Comparison of ENCODE assay signal across 1 cellular context in genomic region chr22:50530280-50530856, GRCh38.
TF ChIP-seq lines count a peak whose summit lies in the region.

No MANE protein-coding gene starts in this region.

TF ChIP-seq in HepG2, 621 proteins besides CTCF, POLR2A, EP300 and RAD21 (continued from another document and continues in another):
- no peak for TF ChIP-seq ZBTB44 (CRISPR knock-in tag; IDR thresholded peaks at IDR 0.05)
- peak; percentile 55 for TF ChIP-seq CENPT (CRISPR knock-in tag; IDR thresholded peaks at IDR 0.05; ENCODE audit: low read depth)
- TF ChIP-seq TGIF2 (CRISPR knock-in tag; IDR thresholded peaks at IDR 0.05) = peak; percentile 40; the same call in 1 of the 2 replicates
- peak; percentile 88 for TF ChIP-seq MYPOP (CRISPR knock-in tag; IDR thresholded peaks at IDR 0.05)
- no peak; the same call in 1 of the 2 replicates for TF ChIP-seq CBFB (CRISPR knock-in tag; IDR thresholded peaks at IDR 0.05)
- TF ChIP-seq TEAD3 (CRISPR knock-in tag; optimal IDR thresholded peaks at IDR 0.05; ENCODE audit: borderline replicate concordance) = peak; percentile 7
- no peak for TF ChIP-seq SMC3 (IDR thresholded peaks at IDR 0.05; ENCODE audit: low read length)
- TF ChIP-seq GMEB2 (CRISPR knock-in tag; IDR thresholded peaks at IDR 0.05; ENCODE audit: low read depth) = 0 out of 2 replicates have a peak, but pooled peaks have one; percentile 15
- TF ChIP-seq EEA1 (CRISPR knock-in tag; IDR thresholded peaks at IDR 0.05; ENCODE audit: borderline replicate concordance) = no peak; the same call in 1 of the 2 replicates
- TF ChIP-seq NKX3-1 (CRISPR knock-in tag; IDR thresholded peaks at IDR 0.05) = 0 out of 2 replicates have a peak, but pooled peaks have one; percentile 78
- TF ChIP-seq SRY (CRISPR knock-in tag; IDR thresholded peaks at IDR 0.05) = peak; percentile 84; the same call in 1 of the 2 replicates
- TF ChIP-seq MLX (CRISPR knock-in tag; IDR thresholded peaks at IDR 0.05) = 0 out of 2 replicates have a peak, but pooled peaks have one; percentile 34
- no peak for TF ChIP-seq REST (IDR thresholded peaks at IDR 0.05; ENCODE audit: borderline replicate concordance in 1 of 2, low read depth in 1 of 2, low read length in 2 of 2)
- no peak; the same call in 1 of the 2 replicates for TF ChIP-seq AFF4 (CRISPR knock-in tag; IDR thresholded peaks at IDR 0.05)
- TF ChIP-seq NFKBIZ (CRISPR knock-in tag; IDR thresholded peaks at IDR 0.05) = 0 out of 2 replicates have a peak, but pooled peaks have one; percentile 14
- TF ChIP-seq PITX1 (CRISPR knock-in tag; IDR thresholded peaks at IDR 0.05) = peak; percentile 35
- TF ChIP-seq ZNF350 (CRISPR knock-in tag; IDR thresholded peaks at IDR 0.05; ENCODE audit: borderline replicate concordance, low read depth) = peak; percentile 72; the same call in 1 of the 2 replicates
- 0 out of 2 replicates have a peak, but pooled peaks have one; percentile 2 for TF ChIP-seq ZBTB46 (CRISPR knock-in tag; IDR thresholded peaks at IDR 0.05; ENCODE audit: borderline replicate concordance)
- TF ChIP-seq ZNF24 (IDR thresholded peaks at IDR 0.05) = no peak
- TF ChIP-seq STAT6 (CRISPR knock-in tag; IDR thresholded peaks at IDR 0.05; ENCODE audit: borderline replicate concordance) = no peak
- 0 out of 2 replicates have a peak, but pooled peaks have one; percentile 71 for TF ChIP-seq HOXA7 (CRISPR knock-in tag; IDR thresholded peaks at IDR 0.05)
- peak; percentile 64; the same call in 1 of the 2 replicates for TF ChIP-seq ONECUT2 (CRISPR knock-in tag; IDR thresholded peaks at IDR 0.05)
- no peak for TF ChIP-seq CERS6 (CRISPR knock-in tag; IDR thresholded peaks at IDR 0.05)
- TF ChIP-seq GATA4 (IDR thresholded peaks at IDR 0.05; ENCODE audit: borderline replicate concordance, low read depth) = no peak
- TF ChIP-seq ZNF136 (CRISPR knock-in tag; IDR thresholded peaks at IDR 0.05; ENCODE audit: low read depth) = no peak
- TF ChIP-seq HMG20B (CRISPR knock-in tag; conservative IDR thresholded peaks at IDR 0.05) = 0 out of 2 replicates have a peak, but pooled peaks have one; percentile 33
- no peak for TF ChIP-seq TBX3 (IDR thresholded peaks at IDR 0.05; ENCODE audit: borderline replicate concordance)
- peak; percentile 99 for TF ChIP-seq AKAP8 (CRISPR knock-in tag; IDR thresholded peaks at IDR 0.05)
- no peak for TF ChIP-seq HOMEZ (CRISPR knock-in tag; IDR thresholded peaks at IDR 0.05; ENCODE audit: low read depth)
- no peak for TF ChIP-seq PAWR (CRISPR knock-in tag; IDR thresholded peaks at IDR 0.05; ENCODE audit: borderline replicate concordance)
- TF ChIP-seq CENPX (CRISPR knock-in tag; IDR thresholded peaks at IDR 0.05) = no peak
- TF ChIP-seq BCL6 (CRISPR knock-in tag; IDR thresholded peaks at IDR 0.05) = peak; percentile 69; the same call in 1 of the 2 replicates
- TF ChIP-seq ZNF746 (CRISPR knock-in tag; IDR thresholded peaks at IDR 0.05) = peak; percentile 77
- TF ChIP-seq MZF1 (CRISPR knock-in tag; IDR thresholded peaks at IDR 0.05; ENCODE audit: borderline replicate concordance) = 0 out of 2 replicates have a peak, but pooled peaks have one; percentile 46
- TF ChIP-seq ZNF354B (CRISPR knock-in tag; IDR thresholded peaks at IDR 0.05) = no peak
- TF ChIP-seq U2AF1 (optimal IDR thresholded peaks at IDR 0.05; ENCODE audit: low read depth, low read length) = peak; percentile 6
- TF ChIP-seq SMARCE1 (IDR thresholded peaks at IDR 0.05; ENCODE audit: borderline replicate concordance) = no peak
- TF ChIP-seq ZNF691 (CRISPR knock-in tag; IDR thresholded peaks at IDR 0.05; ENCODE audit: borderline replicate concordance, low read depth) = peak; percentile 69; the same call in 1 of the 2 replicates
